In the genomic region with DNA sequence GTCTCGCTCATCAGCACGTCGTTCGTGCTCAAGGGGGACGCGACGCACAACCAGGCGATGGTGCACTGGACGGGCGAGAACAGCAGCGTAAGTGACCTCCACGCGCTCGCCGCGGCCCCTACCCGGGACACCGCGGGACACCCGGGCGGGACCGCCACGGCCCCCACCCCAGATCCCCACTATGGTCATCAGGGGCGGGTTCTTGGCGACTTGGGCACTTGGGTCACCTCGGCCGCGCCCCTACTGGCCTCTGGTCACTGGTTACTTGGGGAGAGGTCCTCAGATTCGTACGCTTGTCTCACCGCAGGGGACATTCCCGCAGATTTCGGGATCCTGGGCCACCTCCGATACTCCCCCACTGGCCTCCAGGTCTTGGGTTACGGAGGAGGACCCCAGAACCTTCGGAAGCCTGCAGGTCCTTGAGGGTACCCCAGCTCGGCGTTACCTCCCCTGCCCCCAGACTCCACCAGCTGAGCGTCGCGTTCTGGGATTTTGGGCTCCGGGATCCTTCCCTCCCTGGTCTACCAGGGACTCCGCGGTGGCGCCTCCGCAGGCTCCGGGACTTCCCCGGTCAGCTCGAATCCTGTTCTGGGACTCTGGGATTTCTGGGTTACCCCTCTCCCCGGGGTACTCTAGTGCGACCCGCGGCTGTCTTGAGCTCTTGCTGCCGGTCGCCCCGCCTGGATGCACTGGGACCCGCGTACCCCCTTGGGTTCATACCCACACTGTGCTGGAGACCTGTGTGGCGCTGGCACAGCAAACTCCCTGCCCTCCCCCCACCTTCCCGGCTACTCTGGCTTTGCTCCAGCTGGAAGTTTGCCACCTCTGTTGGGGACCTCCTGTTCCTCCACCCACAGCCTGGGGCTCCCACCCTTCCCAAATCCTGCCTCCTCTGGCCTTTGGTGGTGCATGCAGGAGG, we compare ENCODE assay signal across 8 cellular contexts. TPM values are rescaled to one million over a fixed set of nuclear protein-coding genes. Genes with fewer than 3 reads are reported as not detected.
DNase-seq lines count a peak whose midpoint lies in the region; ATAC-seq and TF ChIP-seq lines count a peak whose summit lies in the region.

No MANE protein-coding gene starts in this region.

- no peaks in the 10 kb centered on the region for H3K9me3 ChIP-seq in esophagus squamous epithelium

- DNase-seq in AG04449 (ENCODE audit: low read depth, low spot score): no peak
- peak; percentile 55 for DNase-seq in NCI-H1105 (lab: John Stamatoyannopoulos, UW)
- no peak for DNase-seq in esophagus squamous epithelium (lab: John Stamatoyannopoulos, UW)
- no peak for DNase-seq in neural crest cell (ENCODE audit: low read depth, low spot score)
- no peak for DNase-seq in iPS-NIHi11 (ENCODE audit: low spot score)
- DNase-seq in activated CD8-positive, alpha-beta T cell treated with anti-CD3 and anti-CD28 coated beads, Interleukin-2, amount 10 ng/mL, durations not matched to agents 7 days and 5 days: no peak
- DNase-seq in COLO829 (ENCODE audit: low spot score): no peak
- DNase-seq in activated gamma-delta T cell treated with Interleukin-2 at 50 U/mL for 16 hours: no peak

- no peaks in the 10 kb centered on the region for H3K36me3 ChIP-seq in esophagus squamous epithelium

- no peak overlapping the region for H3K27ac Mint-ChIP-seq in neural crest cell (ENCODE audit: unreplicated experiment)
- H3K27ac Mint-ChIP-seq in activated CD8-positive, alpha-beta T cell treated with anti-CD3 and anti-CD28 coated beads, Interleukin-2, amount 10 ng/mL, durations not matched to agents 7 days and 5 days: no peak overlapping the region

- 3 to 24% methylated on average over 12 to 30 of the region's 60 CpGs for WGBS in esophagus squamous epithelium, 2 donors

- H3K4me1 ChIP-seq in esophagus squamous epithelium: peaks cover 18 to 49% (median 22%) of the 10 kb centered on the region in 3 donors

- no peak for TF ChIP-seq POLR2A in esophagus squamous epithelium (IDR thresholded peaks at IDR 0.05)

- no peaks in the 10 kb centered on the region for H3K9me3 Mint-ChIP-seq in neural crest cell
- H3K9me3 Mint-ChIP-seq in activated CD8-positive, alpha-beta T cell treated with anti-CD3 and anti-CD28 coated beads, Interleukin-2, amount 10 ng/mL, durations not matched to agents 7 days and 5 days (ENCODE audit: insufficient read depth): no peaks in the 10 kb centered on the region

- peaks cover 5 to 96% (median 9%) of the 10 kb centered on the region in 4 donors for H3K27me3 ChIP-seq in esophagus squamous epithelium

- POLR2A ChIA-PET in AG04449 (lab: Yijun Ruan, JAX): interaction anchor here (0.8 kb wide), 1 partner anchor 13 kb away, joined by 3 read pairs; no protein-coding TSS in a partner anchor
- POLR2A ChIA-PET in activated CD8-positive, alpha-beta T cell treated with anti-CD3 and anti-CD28 coated beads, Interleukin-2, amount 10 ng/mL, durations not matched to agents 7 days and 5 days (lab: Charles Lee): no interaction called here

- intact Hi-C loops in esophagus squamous epithelium (cut with DNase I): loop anchor here (5.0 kb wide), 2 partner anchors 104 to 529 kb away; no protein-coding TSS in a partner anchor

- no peaks in the 10 kb centered on the region for H3K36me3 Mint-ChIP-seq in neural crest cell (ENCODE audit: low read depth)
- no peaks in the 10 kb centered on the region for H3K36me3 Mint-ChIP-seq in activated CD8-positive, alpha-beta T cell treated with anti-CD3 and anti-CD28 coated beads, Interleukin-2, amount 10 ng/mL, durations not matched to agents 7 days and 5 days (ENCODE audit: low read depth)

- H3K27ac ChIP-seq in esophagus squamous epithelium: no peak overlapping the region

- H3K4me1 Mint-ChIP-seq in neural crest cell: peaks cover 14% of the 10 kb centered on the region
- H3K4me1 Mint-ChIP-seq in activated CD8-positive, alpha-beta T cell treated with anti-CD3 and anti-CD28 coated beads, Interleukin-2, amount 10 ng/mL, durations not matched to agents 7 days and 5 days (ENCODE audit: low read depth): no peaks in the 10 kb centered on the region

- CTCF ChIA-PET in AG04449 (lab: Yijun Ruan, JAX): interaction anchor here (0.6 to 7.4 kb wide), 15 partner anchors 8 to 528 kb away, joined by 3 to 156 read pairs (median 10); no protein-coding TSS in a partner anchor
- CTCF ChIA-PET in activated CD8-positive, alpha-beta T cell treated with anti-CD3 and anti-CD28 coated beads, Interleukin-2, amount 10 ng/mL, durations not matched to agents 7 days and 5 days (lab: Charles Lee): interaction anchor here (1.2 to 1.3 kb wide), 2 partner anchors 90 to 609 kb away, joined by 4 read pairs; no protein-coding TSS in a partner anchor

- TF ChIP-seq CTCF in AG04449 (IDR thresholded peaks at IDR 0.05; ENCODE audit: insufficient read depth, low read length, missing control alignments): no peak
- TF ChIP-seq CTCF in esophagus squamous epithelium (IDR thresholded peaks at IDR 0.05): no peak
- no peak for TF ChIP-seq CTCF in neural crest cell (conservative IDR thresholded peaks at IDR 0.05)

- H3K4me3 ChIP-seq in AG04449 (ENCODE audit: low read depth, low read length) (peak overlapping the region; percentile 51), esophagus squamous epithelium (peak overlapping the region; percentile 23 to 67 (median 40))

- peaks cover 78% of the 10 kb centered on the region for H3K27me3 Mint-ChIP-seq in neural crest cell (ENCODE audit: low read depth)
- peaks cover 40% of the 10 kb centered on the region for H3K27me3 Mint-ChIP-seq in activated CD8-positive, alpha-beta T cell treated with anti-CD3 and anti-CD28 coated beads, Interleukin-2, amount 10 ng/mL, durations not matched to agents 7 days and 5 days (ENCODE audit: low read depth)

- ATAC-seq in activated CD8-positive, alpha-beta T cell treated with anti-CD3 and anti-CD28 coated beads, Interleukin-2, amount 10 ng/mL, durations not matched to agents 7 days and 5 days: no peak

- H3K4me3 Mint-ChIP-seq in neural crest cell: peak overlapping the region; percentile 66
- no peak overlapping the region for H3K4me3 Mint-ChIP-seq in activated CD8-positive, alpha-beta T cell treated with anti-CD3 and anti-CD28 coated beads, Interleukin-2, amount 10 ng/mL, durations not matched to agents 7 days and 5 days

RNA-seq across cellular contexts. Expression of gene SORCS2, which starts 1.0 kb away (rescaled TPM):
- total RNA-seq in esophagus squamous epithelium (1 to 10 TPM; 1.1 to 2.5 (median 2.0) TPM), neural crest cell (1.1 and 1.2 TPM in 2 replicates)
- not detected for total RNA-seq in activated CD8-positive, alpha-beta T cell treated with anti-CD3 and anti-CD28 coated beads, Interleukin-2, amount 10 ng/mL, durations not matched to agents 7 days and 5 days
